In the genomic region with DNA sequence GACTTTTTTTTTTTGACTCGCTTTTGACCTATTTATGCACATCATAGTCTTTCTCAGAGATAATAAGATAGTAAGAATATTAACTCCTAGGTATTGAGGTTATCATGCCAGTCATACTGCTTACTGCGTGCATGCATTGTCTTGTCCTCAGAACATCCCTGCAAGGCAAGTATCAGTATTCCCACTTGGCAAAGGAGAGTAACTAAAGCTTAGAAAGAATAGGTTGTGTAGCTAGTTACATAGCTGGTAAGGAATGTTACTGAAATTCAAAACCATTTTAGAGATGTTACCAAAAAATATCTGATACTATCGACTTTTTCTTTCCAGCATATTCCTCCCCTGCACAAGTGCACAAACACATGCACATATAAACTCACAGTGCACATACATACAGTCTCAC, we compare ENCODE assay signal across 14 cellular contexts.
DNase-seq lines count a peak whose midpoint lies in the region; FAIRE-seq and TF ChIP-seq lines count a peak whose summit lies in the region.
"Had no signal": no experiment of that assay in that cellular context is flagged by ENCODE, and none has a peak within 500 bp of the region (broad histone marks: within the 10 kb centered on the region; RNA-seq: fewer than 3 reads in every experiment).

No MANE protein-coding gene starts in this region.

- peak overlapping the region; percentile 27 for H3K4me2 ChIP-seq in GM23248 (ENCODE audit: unreplicated experiment)

- H3K9me3 ChIP-seq in GM23248 (ENCODE audit: low read depth) (no peaks in the 10 kb centered on the region), adipocyte (ENCODE audit: control insufficient read depth, low read length) (no peaks in the 10 kb centered on the region), subcutaneous abdominal adipose tissue (ENCODE audit: control insufficient read depth in 5 of 5, low read length in 5 of 5) (no peaks in the 10 kb centered on the region)
- H3K9me3 ChIP-seq: HAP-1 had no signal

- no peaks in the 10 kb centered on the region for H4K20me1 ChIP-seq in GM23248 (ENCODE audit: insufficient read depth)
- H4K20me1 ChIP-seq: BLaER1 treated with 17β-estradiol and CSF1 and Interleukin-3, amounts not matched to agents 10 nM and 100 nM had no signal

- no peaks in the 10 kb centered on the region for H3K27me3 ChIP-seq in GM23248 (replicated peaks; ENCODE audit: insufficient read depth)
- no peaks in the 10 kb centered on the region for H3K27me3 ChIP-seq in adipocyte (replicated peaks; ENCODE audit: control insufficient read depth, insufficient read depth, low read length)
- no peaks in the 10 kb centered on the region for H3K27me3 ChIP-seq in subcutaneous abdominal adipose tissue (ENCODE audit: control insufficient read depth in 5 of 5, insufficient read depth in 4 of 5, low read length in 5 of 5)
- H3K27me3 ChIP-seq: BLaER1 treated with 17β-estradiol and CSF1 and Interleukin-3, amounts not matched to agents 10 nM and 100 nM had no signal

- H3K36me3 ChIP-seq in GM23248 (ENCODE audit: low read depth), result no peaks in the 10 kb centered on the region
- no peaks in the 10 kb centered on the region for H3K36me3 ChIP-seq in adipocyte (ENCODE audit: control insufficient read depth, insufficient read depth, low read length, severe bottlenecking)
- no peaks in the 10 kb centered on the region for H3K36me3 ChIP-seq in subcutaneous abdominal adipose tissue (ENCODE audit: control insufficient read depth in 5 of 5, insufficient read depth in 5 of 5, low read length in 5 of 5)
- H3K36me3 ChIP-seq: BLaER1 treated with 17β-estradiol and CSF1 and Interleukin-3, amounts not matched to agents 10 nM and 100 nM; HAP-1 had no signal

- peaks cover 22% of the 10 kb centered on the region for H3K4me1 ChIP-seq in GM23248 (ENCODE audit: insufficient read depth)
- H3K4me1 ChIP-seq in adipocyte (ENCODE audit: control insufficient read depth, insufficient read depth, low read length), result peaks cover 33% of the 10 kb centered on the region
- H3K4me1 ChIP-seq in subcutaneous abdominal adipose tissue (ENCODE audit: control insufficient read depth in 5 of 5, insufficient read depth in 5 of 5, low read length in 5 of 5), result peaks cover 9 to 31% (median 27%) of the 10 kb centered on the region in 5 donors
- H3K4me1 ChIP-seq: HAP-1 had no signal

- in situ Hi-C loops in GM23248 (cut with MboI), result no loop called here

- TF ChIP-seq CTCF in fibroblast of mammary gland (conservative IDR thresholded peaks at IDR 0.05; ENCODE audit: control insufficient read depth, insufficient read depth, low read depth, low read length), result no peak

- WGBS in GM23248 (ENCODE audit: low coverage in 1 of 2, low lambda C conversion rate in 2 of 2, missing lambda C conversion rate in 2 of 2), 2 experiments, result 49 to 50% methylated on average over 3 of the region's 3 CpGs

- H3K27ac ChIP-seq in GM23248, result no peak overlapping the region
- peak overlapping the region; percentile 21 for H3K27ac ChIP-seq in subcutaneous abdominal adipose tissue (ENCODE audit: low read depth, low read length)
- H3K27ac ChIP-seq: BLaER1 treated with 17β-estradiol and CSF1 and Interleukin-3, amounts not matched to agents 10 nM and 100 nM had no signal

- H3K4me3 ChIP-seq in GM23248, result no peak overlapping the region
- peak overlapping the region; percentile 25 for H3K4me3 ChIP-seq in adipocyte (ENCODE audit: low read length)
- no peak overlapping the region for H3K4me3 ChIP-seq in fibroblast of mammary gland (ENCODE audit: control insufficient read depth, low read depth, low read length)
- H3K4me3 ChIP-seq in subcutaneous abdominal adipose tissue (ENCODE audit: low read depth in 1 of 5, low read length in 5 of 5), result no peak overlapping the region
- H3K4me3 ChIP-seq: BLaER1 treated with 17β-estradiol and CSF1 and Interleukin-3, amounts not matched to agents 10 nM and 100 nM; GM12878; HAP-1 had no signal

- no peaks in the 10 kb centered on the region; the same call in 1 of the 2 replicates for H3K9me2 ChIP-seq in GM23248 (ENCODE audit: insufficient read depth)

- H3K9ac ChIP-seq in GM23248 (no peak overlapping the region), adipocyte (ENCODE audit: low read length) (peak overlapping the region; percentile 38), subcutaneous abdominal adipose tissue (ENCODE audit: low read length in 5 of 5) (no peak overlapping the region)
- H3K9ac ChIP-seq: BLaER1 treated with 17β-estradiol and CSF1 and Interleukin-3, amounts not matched to agents 10 nM and 100 nM had no signal

- no peaks in the 10 kb centered on the region for H3K79me2 ChIP-seq in GM23248 (ENCODE audit: insufficient read depth)

- DNase-seq in GM23248 (peak; percentile 32), adipocyte (ENCODE audit: low read depth) (peak; percentile 20), fibroblast of mammary gland (ENCODE audit: low read depth) (peak; percentile 55), HTR-8/SVneo (ENCODE audit: insufficient read length, low spot score) (no peak), NCI-H345 treated with DMSO at 0.1 percent for 48 hours (lab: John Stamatoyannopoulos, UW; ENCODE audit: unreplicated experiment) (no peak)
- DNase-seq: CD8-positive, alpha-beta T cell; DMS 273 treated with DMSO at 0.1 percent for 48 hours; DMS53; DND-41; EL had no signal

- H3F3A ChIP-seq in GM23248 (ENCODE audit: insufficient read depth), result 0 out of 2 replicates have a peak, but pooled peaks cover 10% of the 10 kb centered on the region

- H2AFZ ChIP-seq in GM23248, result no peak overlapping the region

- no peak for FAIRE-seq in HTR-8/SVneo (lab: Jason Lieb, UNC)
- FAIRE-seq: GM12878 had no signal

Comparison
In these comparisons a context has a peak if more than half of its experiments do, and no peak if none do; other contexts are left out.
1. DNase-seq: peak in GM23248 (single experiment), adipocyte (single experiment) and fibroblast of mammary gland (single experiment); none in HTR-8/SVneo (single experiment) and NCI-H345 treated with DMSO at 0.1 percent for 48 hours (single experiment).